Comparison of ENCODE assay signal across 11 cellular contexts in the genomic region with DNA sequence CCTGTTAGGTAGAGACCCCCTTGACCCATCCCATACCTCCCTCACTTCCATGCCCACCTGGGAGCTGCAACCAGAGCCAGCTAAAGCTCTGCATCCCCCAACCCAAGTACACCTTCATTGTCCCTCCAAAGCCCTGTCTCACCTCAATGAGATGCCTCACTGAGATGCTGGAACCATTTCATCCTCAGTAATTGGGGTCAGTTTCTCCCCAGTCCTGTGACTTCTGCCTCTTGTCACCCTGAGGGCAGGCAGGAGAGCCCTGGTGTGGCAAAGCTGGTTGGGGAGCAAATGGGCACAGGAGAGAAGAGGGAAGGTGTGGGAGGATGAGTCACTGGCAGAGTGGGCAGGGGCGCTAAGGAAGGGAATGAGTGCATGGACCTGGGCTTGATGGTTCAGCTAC. TPM values are rescaled to one million over a fixed set of nuclear protein-coding genes. Genes with fewer than 3 reads are reported as not detected.
DNase-seq lines count a peak whose midpoint lies in the region; ATAC-seq lines count a peak whose summit lies in the region.
"Had no signal": no experiment of that assay in that cellular context is flagged by ENCODE, and none has a peak within 500 bp of the region (broad histone marks: within the 10 kb centered on the region; RNA-seq: fewer than 3 reads in every experiment).

No MANE protein-coding gene starts in this region.

- H3K4me3 Mint-ChIP-seq in activated T-helper 17 cell treated with anti-CD3 and anti-CD28 coated beads, Interleukin-2, amount 50 U/mL, for 72 hours: peak overlapping the region; percentile 79

- no peaks in the 10 kb centered on the region for H3K36me3 Mint-ChIP-seq in activated T-helper 17 cell treated with anti-CD3 and anti-CD28 coated beads, Interleukin-2, amount 50 U/mL, for 72 hours (ENCODE audit: low read depth)

- H3K4me1 Mint-ChIP-seq in activated T-helper 17 cell treated with anti-CD3 and anti-CD28 coated beads, Interleukin-2, amount 50 U/mL, for 72 hours: peaks cover 28% of the 10 kb centered on the region

- H3K27ac Mint-ChIP-seq in activated T-helper 17 cell treated with anti-CD3 and anti-CD28 coated beads, Interleukin-2, amount 50 U/mL, for 72 hours: peak overlapping the region; percentile 92

- ATAC-seq in activated T-helper 17 cell treated with anti-CD3 and anti-CD28 coated beads, Interleukin-2, amount 50 U/mL, for 72 hours (replicated peaks): peak; percentile 73
- ATAC-seq in GM19397 (IDR thresholded peaks at IDR 0.05; ENCODE audit: unreplicated experiment): no peak

- H3K27ac ChIP-seq in urinary bladder (ENCODE audit: low read depth): peak overlapping the region; percentile 33
- H3K27ac ChIP-seq: testis had no signal

- DNase-seq in activated T-cell treated with anti-CD3 and anti-CD28 coated beads for 48 hours (ENCODE audit: low read depth) (peak; percentile 36), activated T-cell treated with anti-CD3 and anti-CD28 coated beads for 4 hours (no peak), mesenteric fat pad (ENCODE audit: low spot score) (peak; percentile 26), epidermal melanocyte (ENCODE audit: insufficient read length, low spot score) (no peak), RKO (ENCODE audit: low spot score) (no peak)

- no peaks in the 10 kb centered on the region for H3K9me3 Mint-ChIP-seq in activated T-helper 17 cell treated with anti-CD3 and anti-CD28 coated beads, Interleukin-2, amount 50 U/mL, for 72 hours

- H3K36me3 ChIP-seq in urinary bladder (ENCODE audit: insufficient read depth): no peaks in the 10 kb centered on the region

- no peak overlapping the region for H3K4me3 ChIP-seq in urinary bladder (ENCODE audit: low read depth, low read length)
- H3K4me3 ChIP-seq: testis had no signal

- 98% methylated on average over 1 of the region's 1 CpG for WGBS in urinary bladder

- H3K4me1 ChIP-seq in urinary bladder (ENCODE audit: insufficient read depth): no peaks in the 10 kb centered on the region
- H3K4me1 ChIP-seq: testis had no signal

- H3K27me3 Mint-ChIP-seq in activated T-helper 17 cell treated with anti-CD3 and anti-CD28 coated beads, Interleukin-2, amount 50 U/mL, for 72 hours: no peaks in the 10 kb centered on the region

RNA-seq across cellular contexts. Expression of gene NT5DC4, which starts 27.9 kb away (rescaled TPM):
- total RNA-seq in activated T-helper 17 cell treated with anti-CD3 and anti-CD28 coated beads, Interleukin-2, amount 50 U/mL, for 72 hours: not detected
- not detected for total RNA-seq in mesenteric fat pad
- total RNA-seq in urinary bladder: not detected
- not detected for polyA plus RNA-seq in urinary bladder
- total RNA-seq: LHCN-M2 had no signal
- polyA plus RNA-seq: esophagus had no signal

RNA-seq across cellular contexts. Expression of gene SLC20A1, which starts 47.2 kb away (rescaled TPM):
- total RNA-seq in activated T-helper 17 cell treated with anti-CD3 and anti-CD28 coated beads, Interleukin-2, amount 50 U/mL, for 72 hours: 100 to 1,000 TPM in 1 of 2 donors, 10 to 100 TPM in 1; 77.3 to 124 TPM
- total RNA-seq in mesenteric fat pad: 46.5 TPM
- 59.7 TPM for total RNA-seq in urinary bladder
- 19.6 TPM for polyA plus RNA-seq in urinary bladder

Comparison
In these comparisons a context has a peak if more than half of its experiments do, and no peak if none do; other contexts are left out.
1. DNase-seq: peak in activated T-cell treated with anti-CD3 and anti-CD28 coated beads for 48 hours (single experiment) and mesenteric fat pad (single experiment); none in activated T-cell treated with anti-CD3 and anti-CD28 coated beads for 4 hours (single experiment), epidermal melanocyte (single experiment) and RKO (single experiment).